Comparison of ENCODE assay signal across 8 cellular contexts in the genomic region with DNA sequence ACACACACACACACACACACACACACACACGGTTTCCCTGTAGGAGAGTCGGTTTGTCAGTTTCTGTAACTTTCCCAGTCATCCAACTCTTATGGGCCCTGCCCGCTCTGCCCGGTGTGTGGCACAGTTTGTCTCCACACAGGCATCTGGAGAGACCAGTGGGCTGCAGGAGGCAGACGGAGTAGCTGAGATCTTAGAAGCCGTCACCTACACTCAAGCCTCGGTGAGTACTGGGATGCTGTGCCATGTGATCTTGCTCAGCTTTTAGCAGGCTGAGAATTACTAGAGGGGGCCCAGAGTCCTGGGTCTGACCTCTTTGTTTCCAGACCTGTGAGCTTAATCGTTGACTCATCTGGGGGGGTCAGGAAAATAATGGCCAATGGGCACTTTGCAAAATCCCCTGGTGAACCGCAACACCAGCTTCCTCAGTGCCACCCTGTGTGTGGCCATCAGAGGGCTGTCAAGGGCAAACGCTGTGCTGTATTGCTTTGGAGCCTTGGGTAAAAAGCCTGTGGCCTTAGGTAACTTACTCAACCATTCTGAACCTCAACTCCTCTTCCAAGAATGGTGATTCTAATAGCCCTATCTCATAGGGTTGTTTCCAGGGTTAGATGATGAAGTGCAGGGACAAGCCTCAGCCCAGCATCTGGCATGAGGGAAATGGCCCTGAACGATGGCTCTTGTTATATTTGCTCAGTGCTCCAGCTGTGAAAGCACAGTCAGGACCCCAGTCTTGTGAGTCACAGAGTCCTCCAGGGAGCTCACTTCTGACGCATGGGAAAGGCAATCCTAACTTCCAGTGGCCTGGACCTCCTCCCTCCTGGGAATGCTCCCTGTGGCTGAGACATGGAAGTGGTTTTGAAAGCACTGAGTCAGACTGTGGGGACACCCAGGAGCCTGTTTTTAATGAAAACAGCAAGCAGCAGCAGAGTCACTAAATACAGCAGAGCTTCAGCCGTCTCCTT. TPM values are rescaled to one million over a fixed set of nuclear protein-coding genes. Genes with fewer than 3 reads are reported as not detected.
A peak's percentile ranks its signal among the peaks of the same experiment; 100 is the strongest.
DNase-seq lines count a peak whose midpoint lies in the region; ATAC-seq and TF ChIP-seq lines count a peak whose summit lies in the region.

No MANE protein-coding gene starts in this region.

- DNase-seq in GM23248, result peak; percentile 100
- DNase-seq in SJCRH30, result peak; percentile 86 to 89
- DNase-seq in smooth muscle cell of the brain vasculature (ENCODE audit: low read depth, low spot score), result peak; percentile 99
- DNase-seq in NCI-H774 (lab: John Stamatoyannopoulos, UW), result no peak

- no peaks in the 10 kb centered on the region for H3K9me3 ChIP-seq in GM23248 (ENCODE audit: low read depth)
- no peaks in the 10 kb centered on the region for H3K9me3 ChIP-seq in SJCRH30 (replicated peaks)
- no peaks in the 10 kb centered on the region for H3K9me3 ChIP-seq in gastroesophageal sphincter

- H3K4me3 ChIP-seq in GM23248, result peak overlapping the region; percentile 17; the same call in 1 of the 2 replicates
- no peak overlapping the region for H3K4me3 ChIP-seq in SJCRH30
- H3K4me3 ChIP-seq in gastroesophageal sphincter, result no peak overlapping the region

- no peaks in the 10 kb centered on the region for H3K9me2 ChIP-seq in GM23248 (ENCODE audit: insufficient read depth)

- TF ChIP-seq POLR2A in gastroesophageal sphincter (IDR thresholded peaks at IDR 0.05), result no peak

- peaks cover 32% of the 10 kb centered on the region for H3F3A ChIP-seq in GM23248 (ENCODE audit: insufficient read depth)

- H3K9ac ChIP-seq in GM23248, result peak overlapping the region; percentile 59

- peaks cover 28% of the 10 kb centered on the region for H3K4me1 ChIP-seq in GM23248 (ENCODE audit: insufficient read depth)
- H3K4me1 ChIP-seq in SJCRH30, result peaks cover 21% of the 10 kb centered on the region
- H3K4me1 ChIP-seq in gastroesophageal sphincter, result peaks cover 3 to 78% (median 17%) of the 10 kb centered on the region in 3 donors

- 56 to 62% methylated on average over 12 to 13 of the region's 13 CpGs for WGBS in GM23248 (ENCODE audit: low coverage in 1 of 2, low lambda C conversion rate in 2 of 2, missing lambda C conversion rate in 2 of 2), 2 experiments
- 50 to 58% methylated on average over 3 to 6 of the region's 13 CpGs for WGBS in gastroesophageal sphincter (ENCODE audit: low coverage in 1 of 2), 2 donors

- TF ChIP-seq CTCF in gastroesophageal sphincter (IDR thresholded peaks at IDR 0.05), result no peak

- H3K27ac ChIP-seq in GM23248 (peak overlapping the region; percentile 78), SJCRH30 (peak overlapping the region; percentile 50), gastroesophageal sphincter (peak overlapping the region in 3 of 4 donors; percentile 48 to 80 (median 73))

- peak overlapping the region; percentile 51 for H3K4me2 ChIP-seq in GM23248 (ENCODE audit: unreplicated experiment)

- H3K27me3 ChIP-seq in GM23248 (replicated peaks; ENCODE audit: insufficient read depth) (no peaks in the 10 kb centered on the region), SJCRH30 (no peaks in the 10 kb centered on the region), gastroesophageal sphincter (no peaks in the 10 kb centered on the region)

- peak; percentile 89 for ATAC-seq in gastroesophageal sphincter
- no peak for ATAC-seq in HG02852 (IDR thresholded peaks at IDR 0.05; ENCODE audit: unreplicated experiment)
- no peak for ATAC-seq in GM19455 (IDR thresholded peaks at IDR 0.05; ENCODE audit: unreplicated experiment)
- ATAC-seq in GM18517 (IDR thresholded peaks at IDR 0.05; ENCODE audit: unreplicated experiment), result no peak

- no peaks in the 10 kb centered on the region for H4K20me1 ChIP-seq in GM23248 (ENCODE audit: insufficient read depth)

- in situ Hi-C loops in GM23248 (cut with MboI), result no loop called here

- H3K36me3 ChIP-seq in GM23248 (ENCODE audit: low read depth) (no peaks in the 10 kb centered on the region), SJCRH30 (no peaks in the 10 kb centered on the region), gastroesophageal sphincter (peaks cover 0 to 47% of the 10 kb centered on the region in 2 donors)

- no peaks in the 10 kb centered on the region for H3K79me2 ChIP-seq in GM23248 (ENCODE audit: insufficient read depth)

- no peak overlapping the region for H2AFZ ChIP-seq in GM23248

- TF ChIP-seq EP300 in gastroesophageal sphincter (IDR thresholded peaks at IDR 0.05), result no peak

RNA-seq across cellular contexts. Expression of gene COL15A1, which starts 45.6 kb away (rescaled TPM):
- total RNA-seq in GM23248 (2014; rRNA removed; shearing (Covaris generic)), result 16.8 and 17.8 TPM in 2 replicates
- polyA plus RNA-seq in GM23248 (2016; fragmentation: Nextera tagmentation; extraction: Ambion mirVana), result 8.8 and 9.7 TPM in 2 replicates
- 7.5 and 7.6 TPM in 2 replicates for total RNA-seq in SJCRH30 (2014; rRNA removed; shearing (Covaris generic))
- 100 to 1,000 TPM in 2 of 4 donors, 10 to 100 TPM in 2; 80.5 to 256 (median 97.2) TPM for total RNA-seq in gastroesophageal sphincter
